In genomic region chr1:94580367-94581115, GRCh38 we compare ENCODE assay signal across 1 cellular context.
TF ChIP-seq lines count a peak whose summit lies in the region.

No MANE protein-coding gene starts in this region.

TF ChIP-seq in WTC11, 78 proteins besides CTCF, POLR2A, EP300 and RAD21 (continued from another document):
- TF ChIP-seq, protein P1, sequence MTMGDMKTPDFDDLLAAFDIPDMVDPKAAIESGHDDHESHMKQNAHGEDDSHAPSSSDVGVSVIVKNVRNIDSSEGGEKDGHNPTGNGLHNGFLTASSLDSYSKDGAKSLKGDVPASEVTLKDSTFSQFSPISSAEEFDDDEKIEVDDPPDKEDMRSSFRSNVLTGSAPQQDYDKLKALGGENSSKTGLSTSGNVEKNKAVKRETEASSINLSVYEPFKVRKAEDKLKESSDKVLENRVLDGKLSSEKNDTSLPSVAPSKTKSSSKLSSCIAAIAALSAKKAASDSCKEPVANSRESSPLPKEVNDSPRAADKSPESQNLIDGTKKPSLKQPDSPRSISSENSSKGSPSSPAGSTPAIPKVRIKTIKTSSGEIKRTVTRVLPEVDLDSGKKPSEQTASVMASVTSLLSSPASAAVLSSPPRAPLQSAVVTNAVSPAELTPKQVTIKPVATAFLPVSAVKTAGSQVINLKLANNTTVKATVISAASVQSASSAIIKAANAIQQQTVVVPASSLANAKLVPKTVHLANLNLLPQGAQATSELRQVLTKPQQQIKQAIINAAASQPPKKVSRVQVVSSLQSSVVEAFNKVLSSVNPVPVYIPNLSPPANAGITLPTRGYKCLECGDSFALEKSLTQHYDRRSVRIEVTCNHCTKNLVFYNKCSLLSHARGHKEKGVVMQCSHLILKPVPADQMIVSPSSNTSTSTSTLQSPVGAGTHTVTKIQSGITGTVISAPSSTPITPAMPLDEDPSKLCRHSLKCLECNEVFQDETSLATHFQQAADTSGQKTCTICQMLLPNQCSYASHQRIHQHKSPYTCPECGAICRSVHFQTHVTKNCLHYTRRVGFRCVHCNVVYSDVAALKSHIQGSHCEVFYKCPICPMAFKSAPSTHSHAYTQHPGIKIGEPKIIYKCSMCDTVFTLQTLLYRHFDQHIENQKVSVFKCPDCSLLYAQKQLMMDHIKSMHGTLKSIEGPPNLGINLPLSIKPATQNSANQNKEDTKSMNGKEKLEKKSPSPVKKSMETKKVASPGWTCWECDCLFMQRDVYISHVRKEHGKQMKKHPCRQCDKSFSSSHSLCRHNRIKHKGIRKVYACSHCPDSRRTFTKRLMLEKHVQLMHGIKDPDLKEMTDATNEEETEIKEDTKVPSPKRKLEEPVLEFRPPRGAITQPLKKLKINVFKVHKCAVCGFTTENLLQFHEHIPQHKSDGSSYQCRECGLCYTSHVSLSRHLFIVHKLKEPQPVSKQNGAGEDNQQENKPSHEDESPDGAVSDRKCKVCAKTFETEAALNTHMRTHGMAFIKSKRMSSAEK (CRISPR knock-in tag; IDR thresholded peaks at IDR 0.05; ENCODE audit: borderline replicate concordance): no peak
- TF ChIP-seq, protein P2, sequence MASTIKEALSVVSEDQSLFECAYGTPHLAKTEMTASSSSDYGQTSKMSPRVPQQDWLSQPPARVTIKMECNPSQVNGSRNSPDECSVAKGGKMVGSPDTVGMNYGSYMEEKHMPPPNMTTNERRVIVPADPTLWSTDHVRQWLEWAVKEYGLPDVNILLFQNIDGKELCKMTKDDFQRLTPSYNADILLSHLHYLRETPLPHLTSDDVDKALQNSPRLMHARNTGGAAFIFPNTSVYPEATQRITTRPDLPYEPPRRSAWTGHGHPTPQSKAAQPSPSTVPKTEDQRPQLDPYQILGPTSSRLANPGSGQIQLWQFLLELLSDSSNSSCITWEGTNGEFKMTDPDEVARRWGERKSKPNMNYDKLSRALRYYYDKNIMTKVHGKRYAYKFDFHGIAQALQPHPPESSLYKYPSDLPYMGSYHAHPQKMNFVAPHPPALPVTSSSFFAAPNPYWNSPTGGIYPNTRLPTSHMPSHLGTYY (CRISPR knock-in tag; IDR thresholded peaks at IDR 0.05): no peak
- TF ChIP-seq GTF2I (CRISPR knock-in tag; conservative IDR thresholded peaks at IDR 0.05): no peak
- no peak for TF ChIP-seq PREB (CRISPR knock-in tag; IDR thresholded peaks at IDR 0.05; ENCODE audit: borderline replicate concordance)
